In the genomic region with DNA sequence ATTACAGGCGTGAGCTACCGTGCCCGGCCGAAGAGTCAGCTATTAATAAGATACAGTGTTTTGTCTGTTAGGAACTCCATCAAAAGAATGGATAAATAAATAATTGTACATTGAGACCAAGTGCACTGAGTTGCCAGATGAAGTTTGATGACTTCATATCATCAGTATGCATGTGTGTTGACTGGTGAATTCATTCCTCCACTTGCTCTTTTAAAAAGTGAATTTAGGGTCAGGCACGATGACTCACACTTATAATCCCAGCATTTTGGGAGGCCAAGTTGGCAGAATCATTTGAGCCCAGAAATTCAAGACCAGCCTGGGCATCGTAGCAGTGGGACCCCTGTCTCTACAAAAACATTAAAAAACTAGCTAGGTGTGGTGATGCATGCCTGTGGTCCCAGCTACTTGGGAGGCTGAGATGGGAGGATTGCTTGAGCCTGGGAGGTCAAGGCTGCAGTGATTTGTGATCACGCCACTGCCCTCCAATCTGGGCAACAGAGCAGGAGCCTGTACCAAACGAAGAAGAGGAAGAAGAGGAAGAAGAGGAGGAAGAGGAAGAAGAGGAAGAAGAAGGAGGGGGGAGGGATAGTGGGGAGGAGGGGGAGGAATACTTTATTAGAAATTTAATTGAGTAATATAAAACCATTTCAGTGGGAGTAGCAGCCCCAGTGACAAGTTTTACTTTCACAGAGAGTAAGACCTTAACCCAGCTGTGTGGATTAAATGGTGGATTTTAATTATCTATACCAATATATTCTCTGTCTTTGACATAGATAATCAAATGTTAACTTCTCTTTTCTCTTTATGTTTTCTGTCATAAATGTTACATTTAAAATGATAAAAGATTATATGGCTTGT, we compare ENCODE assay signal across 15 cellular contexts.
DNase-seq lines count a peak whose midpoint lies in the region; ATAC-seq and TF ChIP-seq lines count a peak whose summit lies in the region.
"Had no signal": no experiment of that assay in that cellular context is flagged by ENCODE, and none has a peak within 500 bp of the region (broad histone marks: within the 10 kb centered on the region; RNA-seq: fewer than 3 reads in every experiment).

No MANE protein-coding gene starts in this region.

- peak; percentile 43 for DNase-seq in ACHN
- DNase-seq in adipocyte (ENCODE audit: low read depth): peak; percentile 51
- peak; percentile 71 to 87 for DNase-seq in foreskin fibroblast
- no peak for DNase-seq in Peyer's patch
- DNase-seq in NCI-H2029 (lab: John Stamatoyannopoulos, UW): no peak
- no peak for DNase-seq in stomach
- DNase-seq: activated CD4-positive, alpha-beta T cell treated with anti-CD3 and anti-CD28 coated beads for 1 hour; anterior cingulate cortex; DND-41; effector memory CD8-positive, alpha-beta T cell; NCI-H2029 treated with DMSO at 0.1 percent for 48 hours; posterior cingulate gyrus; uterus had no signal

- H3K4me1 ChIP-seq in HEK293 (ENCODE audit: control insufficient read depth, insufficient read depth, low read length): no peaks in the 10 kb centered on the region
- no peaks in the 10 kb centered on the region for H3K4me1 ChIP-seq in adipocyte (ENCODE audit: control insufficient read depth, insufficient read depth, low read length)
- no peaks in the 10 kb centered on the region for H3K4me1 ChIP-seq in Peyer's patch
- H3K4me1 ChIP-seq in stomach: peaks cover 0 to 6% (median 0%) of the 10 kb centered on the region in 4 donors
- H3K4me1 ChIP-seq: uterus had no signal

- ATAC-seq in GM18867 (IDR thresholded peaks at IDR 0.05; ENCODE audit: unreplicated experiment): no peak
- ATAC-seq: effector memory CD8-positive, alpha-beta T cell had no signal

- H3K27me3 ChIP-seq in adipocyte (replicated peaks; ENCODE audit: control insufficient read depth, insufficient read depth, low read length) (no peaks in the 10 kb centered on the region), Peyer's patch (no peaks in the 10 kb centered on the region), stomach (no peaks in the 10 kb centered on the region)
- H3K27me3 ChIP-seq: uterus had no signal

- POLR2A ChIA-PET in HEK293 (lab: Yijun Ruan, JAX): no interaction called here

- H3K4me3 ChIP-seq in HEK293 (ENCODE audit: low read depth, low read length) (no peak overlapping the region), adipocyte (ENCODE audit: low read length) (no peak overlapping the region), foreskin fibroblast (ENCODE audit: low read depth in 1 of 2, low read length in 2 of 2) (no peak overlapping the region), Peyer's patch (no peak overlapping the region), stomach (no peak overlapping the region)
- H3K4me3 ChIP-seq: uterus had no signal

- 78 to 93% (median 91%) methylated on average over 8 of the region's 8 CpGs for WGBS in stomach, 5 donors

- in situ Hi-C loops in ACHN (cut with HindIII; ENCODE audit: low pct_ligation_motif_present, low pct_unique_long_range_greater_than_20kb, low sequenced_read_pairs): no loop called here

- H3K36me3 ChIP-seq in HEK293 (ENCODE audit: control insufficient read depth in 2 of 2, insufficient read depth in 1 of 2, low read length in 2 of 2): peaks cover 7 to 20% of the 10 kb centered on the region in 2 experiments
- peaks cover 9% of the 10 kb centered on the region for H3K36me3 ChIP-seq in adipocyte (ENCODE audit: control insufficient read depth, insufficient read depth, low read length, severe bottlenecking)
- H3K36me3 ChIP-seq in Peyer's patch: peaks cover 0 to 3% (median 0%) of the 10 kb centered on the region in 3 donors
- H3K36me3 ChIP-seq in stomach: no peaks in the 10 kb centered on the region
- H3K36me3 ChIP-seq: uterus had no signal

- CTCF ChIA-PET in HEK293 (lab: Yijun Ruan, JAX): interaction anchor here (1.5 kb wide), 1 partner anchor 17 kb away, joined by 4 read pairs; no protein-coding TSS in a partner anchor

- H3K27ac ChIP-seq in HEK293 (ENCODE audit: extremely low read depth, low read depth, low read length) (no peak overlapping the region), Peyer's patch (no peak overlapping the region), stomach (no peak overlapping the region)
- H3K27ac ChIP-seq: uterus had no signal

- no peak for TF ChIP-seq POLR2A in Peyer's patch (IDR thresholded peaks at IDR 0.05)
- TF ChIP-seq POLR2A in stomach (IDR thresholded peaks at IDR 0.05): no peak

- H3K9me3 ChIP-seq in HEK293 (ENCODE audit: control insufficient read depth, insufficient read depth, low read depth, low read length) (no peaks in the 10 kb centered on the region), adipocyte (ENCODE audit: control insufficient read depth, low read length) (no peaks in the 10 kb centered on the region), Peyer's patch (no peaks in the 10 kb centered on the region), stomach (peaks cover 0 to 13% (median 2%) of the 10 kb centered on the region in 4 donors)
- H3K9me3 ChIP-seq: uterus had no signal

- TF ChIP-seq EP300 in stomach (IDR thresholded peaks at IDR 0.05): no peak

- no peak overlapping the region for H3K9ac ChIP-seq in adipocyte (ENCODE audit: low read length)

- TF ChIP-seq CTCF in HEK293 (tag by site-specific recombination; IDR thresholded peaks at IDR 0.05) (no peak), foreskin fibroblast (IDR thresholded peaks at IDR 0.05; ENCODE audit: low read depth, low read length) (no peak), Peyer's patch (IDR thresholded peaks at IDR 0.05) (no peak), stomach (IDR thresholded peaks at IDR 0.05) (no peak)

- intact Hi-C loops in stomach (cut with DNase I; ENCODE audit: low total_unique reads): no loop called here

TF ChIP-seq in HEK293, 187 proteins besides CTCF, POLR2A, EP300 and RAD21 (continues in another document):
- TF ChIP-seq ZNF76 (tag by site-specific recombination; IDR thresholded peaks at IDR 0.05; ENCODE audit: borderline replicate concordance, low read depth) (no peak), ZNF585B (tag by site-specific recombination; IDR thresholded peaks at IDR 0.05) (no peak), OSR2 (tag by site-specific recombination; IDR thresholded peaks at IDR 0.05) (no peak), ZFP3 (tag by site-specific recombination; IDR thresholded peaks at IDR 0.05; ENCODE audit: low read depth) (no peak), ZEB2 (tag by site-specific recombination; IDR thresholded peaks at IDR 0.05) (no peak), ZNF529 (tag by site-specific recombination; IDR thresholded peaks at IDR 0.05; ENCODE audit: insufficient replicate concordance) (no peak), ZNF624 (tag by site-specific recombination; IDR thresholded peaks at IDR 0.05) (no peak), WT1 (tag by site-specific recombination; IDR thresholded peaks at IDR 0.05) (no peak), HOXC10 (CRISPR knock-in tag; IDR thresholded peaks at IDR 0.05) (no peak), ZNF548 (tag by site-specific recombination; IDR thresholded peaks at IDR 0.05) (no peak), ZNF214 (tag by site-specific recombination; IDR thresholded peaks at IDR 0.05; ENCODE audit: borderline replicate concordance) (no peak), ZNF341 (tag by site-specific recombination; IDR thresholded peaks at IDR 0.05; ENCODE audit: low read depth) (no peak), ZNF184 (tag by site-specific recombination; IDR thresholded peaks at IDR 0.05) (no peak), ZNF292 (tag by site-specific recombination; IDR thresholded peaks at IDR 0.05; ENCODE audit: borderline replicate concordance, low read depth) (no peak), ZNF24 (tag by site-specific recombination; IDR thresholded peaks at IDR 0.05) (no peak), PRDM1 (tag by site-specific recombination; IDR thresholded peaks at IDR 0.05) (peak; percentile 43; the same call in 1 of the 2 replicates)
- TF ChIP-seq, protein P1, sequence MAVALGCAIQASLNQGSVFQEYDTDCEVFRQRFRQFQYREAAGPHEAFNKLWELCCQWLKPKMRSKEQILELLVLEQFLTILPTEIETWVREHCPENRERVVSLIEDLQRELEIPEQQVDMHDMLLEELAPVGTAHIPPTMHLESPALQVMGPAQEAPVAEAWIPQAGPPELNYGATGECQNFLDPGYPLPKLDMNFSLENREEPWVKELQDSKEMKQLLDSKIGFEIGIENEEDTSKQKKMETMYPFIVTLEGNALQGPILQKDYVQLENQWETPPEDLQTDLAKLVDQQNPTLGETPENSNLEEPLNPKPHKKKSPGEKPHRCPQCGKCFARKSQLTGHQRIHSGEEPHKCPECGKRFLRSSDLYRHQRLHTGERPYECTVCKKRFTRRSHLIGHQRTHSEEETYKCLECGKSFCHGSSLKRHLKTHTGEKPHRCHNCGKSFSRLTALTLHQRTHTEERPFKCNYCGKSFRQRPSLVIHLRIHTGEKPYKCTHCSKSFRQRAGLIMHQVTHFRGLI (tag by site-specific recombination; IDR thresholded peaks at IDR 0.05): no peak
- TF ChIP-seq, protein P2, sequence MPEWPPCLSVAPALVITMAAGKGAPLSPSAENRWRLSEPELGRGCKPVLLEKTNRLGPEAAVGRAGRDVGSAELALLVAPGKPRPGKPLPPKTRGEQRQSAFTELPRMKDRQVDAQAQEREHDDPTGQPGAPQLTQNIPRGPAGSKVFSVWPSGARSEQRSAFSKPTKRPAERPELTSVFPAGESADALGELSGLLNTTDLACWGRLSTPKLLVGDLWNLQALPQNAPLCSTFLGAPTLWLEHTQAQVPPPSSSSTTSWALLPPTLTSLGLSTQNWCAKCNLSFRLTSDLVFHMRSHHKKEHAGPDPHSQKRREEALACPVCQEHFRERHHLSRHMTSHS (tag by site-specific recombination; IDR thresholded peaks at IDR 0.05): no peak
- TF ChIP-seq, protein P3, sequence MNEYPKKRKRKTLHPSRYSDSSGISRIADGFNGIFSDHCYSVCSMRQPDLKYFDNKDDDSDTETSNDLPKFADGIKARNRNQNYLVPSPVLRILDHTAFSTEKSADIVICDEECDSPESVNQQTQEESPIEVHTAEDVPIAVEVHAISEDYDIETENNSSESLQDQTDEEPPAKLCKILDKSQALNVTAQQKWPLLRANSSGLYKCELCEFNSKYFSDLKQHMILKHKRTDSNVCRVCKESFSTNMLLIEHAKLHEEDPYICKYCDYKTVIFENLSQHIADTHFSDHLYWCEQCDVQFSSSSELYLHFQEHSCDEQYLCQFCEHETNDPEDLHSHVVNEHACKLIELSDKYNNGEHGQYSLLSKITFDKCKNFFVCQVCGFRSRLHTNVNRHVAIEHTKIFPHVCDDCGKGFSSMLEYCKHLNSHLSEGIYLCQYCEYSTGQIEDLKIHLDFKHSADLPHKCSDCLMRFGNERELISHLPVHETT (tag by site-specific recombination; IDR thresholded peaks at IDR 0.05): no peak

Comparison
In these comparisons a context has a peak if more than half of its experiments do, and no peak if none do; other contexts are left out.
1. DNase-seq: peak in ACHN (single experiment), adipocyte (single experiment) and foreskin fibroblast (2 of 2); none in Peyer's patch (0 of 3), NCI-H2029 (single experiment) and stomach (single experiment).